Comparison of ENCODE assay signal across 1 cellular context in genomic region chr3:186930143-186930638, GRCh38.
TF ChIP-seq lines count a peak whose summit lies in the region.

TSS of gene ST6GAL1 (plus strand) at chr3:186930526. CDS start at chr3:187042704, 112,178 bp downstream.

TF ChIP-seq in HepG2, 621 proteins besides CTCF, POLR2A, EP300 and RAD21 (continued from another document and continues in another):
- TF ChIP-seq ZNF318 (CRISPR knock-in tag; IDR thresholded peaks at IDR 0.05) (no peak), GABPB1 (CRISPR knock-in tag; IDR thresholded peaks at IDR 0.05) (peak; percentile 50; the same call in 1 of the 2 replicates), ZNF782 (CRISPR knock-in tag; IDR thresholded peaks at IDR 0.05; ENCODE audit: borderline replicate concordance) (0 out of 2 replicates have a peak, but pooled peaks have one; percentile 43), ZNF232 (CRISPR knock-in tag; IDR thresholded peaks at IDR 0.05; ENCODE audit: borderline replicate concordance) (no peak), GATAD2A (CRISPR knock-in tag; IDR thresholded peaks at IDR 0.05) (peak; percentile 41; the same call in 1 of the 2 replicates), ZBTB2 (CRISPR knock-in tag; IDR thresholded peaks at IDR 0.05; ENCODE audit: low read depth) (no peak), KAT2B (IDR thresholded peaks at IDR 0.05; ENCODE audit: borderline replicate concordance, low read depth, low read length) (no peak), PPARG (CRISPR knock-in tag; conservative IDR thresholded peaks at IDR 0.05) (no peak), POGZ (CRISPR knock-in tag; IDR thresholded peaks at IDR 0.05) (0 out of 2 replicates have a peak, but pooled peaks have one; percentile 7), ZNF792 (CRISPR knock-in tag; IDR thresholded peaks at IDR 0.05) (peak; percentile 39; the same call in 1 of the 2 replicates), FOXO4 (CRISPR knock-in tag; conservative IDR thresholded peaks at IDR 0.05) (no peak), HBP1 (CRISPR knock-in tag; IDR thresholded peaks at IDR 0.05; ENCODE audit: low read depth) (0 out of 2 replicates have a peak, but pooled peaks have one; percentile 24), ZFAT (CRISPR knock-in tag; conservative IDR thresholded peaks at IDR 0.05) (no peak), MEIS1 (CRISPR knock-in tag; IDR thresholded peaks at IDR 0.05; ENCODE audit: borderline replicate concordance) (0 out of 2 replicates have a peak, but pooled peaks have one; percentile 15), ZFP62 (CRISPR knock-in tag; IDR thresholded peaks at IDR 0.05) (no peak), ZC3H4 (CRISPR knock-in tag; IDR thresholded peaks at IDR 0.05; ENCODE audit: borderline replicate concordance) (0 out of 2 replicates have a peak, but pooled peaks have one; percentile 33), POLR2AphosphoS5 (IDR thresholded peaks at IDR 0.05; ENCODE audit: low read depth, low read length) (0 out of 2 replicates have a peak, but pooled peaks have one; percentile 28), MBD4 (IDR thresholded peaks at IDR 0.05; ENCODE audit: borderline replicate concordance, low read length) (no peak), ZNF326 (CRISPR knock-in tag; IDR thresholded peaks at IDR 0.05; ENCODE audit: borderline replicate concordance) (no peak), ZNF513 (CRISPR knock-in tag; conservative IDR thresholded peaks at IDR 0.05) (no peak), IRF9 (CRISPR knock-in tag; IDR thresholded peaks at IDR 0.05; ENCODE audit: borderline replicate concordance) (no peak; the same call in 1 of the 2 replicates), SP5 (CRISPR knock-in tag; IDR thresholded peaks at IDR 0.05; ENCODE audit: borderline replicate concordance, low read depth) (no peak), SMC3 (IDR thresholded peaks at IDR 0.05; ENCODE audit: low read length) (no peak), U2AF2 (IDR thresholded peaks at IDR 0.05; ENCODE audit: low read depth, low read length) (no peak), KLF16 (CRISPR knock-in tag; IDR thresholded peaks at IDR 0.05) (0 out of 4 replicates have a peak, but pooled peaks of 1 of the 2 experiments have one; percentile 32), ZNF709 (CRISPR knock-in tag; IDR thresholded peaks at IDR 0.05) (no peak), ATF2 (CRISPR knock-in tag; IDR thresholded peaks at IDR 0.05) (0 out of 2 replicates have a peak, but pooled peaks have one; percentile 0), SIN3B (IDR thresholded peaks at IDR 0.05; ENCODE audit: low read length) (no peak), REL (CRISPR knock-in tag; conservative IDR thresholded peaks at IDR 0.05) (no peak), HNRNPUL1 (IDR thresholded peaks at IDR 0.05; ENCODE audit: low read depth, low read length) (no peak), SALL1 (CRISPR knock-in tag; IDR thresholded peaks at IDR 0.05) (no peak), ZBTB3 (CRISPR knock-in tag; IDR thresholded peaks at IDR 0.05; ENCODE audit: borderline replicate concordance, low read depth) (no peak), RELA (CRISPR knock-in tag; IDR thresholded peaks at IDR 0.05) (no peak), ZBTB7A (CRISPR knock-in tag; IDR thresholded peaks at IDR 0.05) (peak; percentile 62; the same call in 1 of the 2 replicates), ZNF337 (CRISPR knock-in tag; IDR thresholded peaks at IDR 0.05; ENCODE audit: borderline replicate concordance, low read depth) (no peak), ZBTB7B (CRISPR knock-in tag; IDR thresholded peaks at IDR 0.05) (0 out of 2 replicates have a peak, but pooled peaks have one; percentile 24), MTA1 (CRISPR knock-in tag; IDR thresholded peaks at IDR 0.05; ENCODE audit: borderline replicate concordance) (peak; percentile 36; the same call in 1 of the 2 replicates), ZNF841 (CRISPR knock-in tag; IDR thresholded peaks at IDR 0.05; ENCODE audit: borderline replicate concordance) (no peak), NR1H2 (CRISPR knock-in tag; IDR thresholded peaks at IDR 0.05; ENCODE audit: borderline replicate concordance, low read depth) (no peak)
